ENCODE assay signal across 8 cellular contexts in genomic region chr19:46537136-46538097, GRCh38. TPM values are rescaled to one million over a fixed set of nuclear protein-coding genes. Genes with fewer than 3 reads are reported as not detected.
DNase-seq lines count a peak whose midpoint lies in the region; ATAC-seq and TF ChIP-seq lines count a peak whose summit lies in the region.

No MANE protein-coding gene starts in this region.

- H3K27me3 ChIP-seq in RWPE2 (ENCODE audit: insufficient read depth, poor library complexity, severe bottlenecking): no peaks in the 10 kb centered on the region
- peaks cover 0 to 7% (median 0%) of the 10 kb centered on the region in 9 donors for H3K27me3 ChIP-seq in heart left ventricle

- H3K36me3 ChIP-seq in RWPE2 (ENCODE audit: low read depth): no peaks in the 10 kb centered on the region
- H3K36me3 ChIP-seq in heart left ventricle: no peaks in the 10 kb centered on the region

- DNase-seq in NCI-H510A treated with DMSO at 0.1 percent for 48 hours (lab: John Stamatoyannopoulos, UW) (peak; percentile 16), NCI-H510A (lab: John Stamatoyannopoulos, UW) (no peak), RWPE2 (ENCODE audit: low spot score) (no peak), heart left ventricle (peak in 3 of 5 donors; percentile 43 to 80 (median 54)), HPDE6-E6E7 (ENCODE audit: extremely low spot score) (no peak)
- DNase-seq in activated naive CD4-positive, alpha-beta T cell treated with Interleukin-2 at 50 U/mL for 16 hours: peak; percentile 72
- peak; percentile 72 for DNase-seq in stimulated activated CD4-positive, alpha-beta T cell treated with anti-CD3 and anti-CD28 coated beads, Interleukin-12 subunit alpha, Interleukin-12 subunit beta, amount 100 ng/mL, for 4 hours

- no peak overlapping the region for H3K4me3 ChIP-seq in RWPE2 (ENCODE audit: severe bottlenecking)
- no peak overlapping the region for H3K4me3 ChIP-seq in heart left ventricle

- H3K27ac ChIP-seq in RWPE2 (ENCODE audit: poor library complexity, severe bottlenecking): no peak overlapping the region
- no peak overlapping the region for H3K27ac ChIP-seq in heart left ventricle

- intact Hi-C loops in heart left ventricle (cut with DNase I): loop anchor here in 1 of 10 donors (10.0 kb wide), 1 partner anchor 127 kb away; the partner anchor contains the start of gene DACT3

- no peaks in the 10 kb centered on the region for H3K9me3 ChIP-seq in RWPE2 (ENCODE audit: severe bottlenecking)
- no peaks in the 10 kb centered on the region for H3K9me3 ChIP-seq in heart left ventricle

- H3K4me1 ChIP-seq in RWPE2 (ENCODE audit: insufficient read depth, poor library complexity, severe bottlenecking) (no peaks in the 10 kb centered on the region), heart left ventricle (peaks cover 0 to under 1% (median 0%) of the 10 kb centered on the region in 12 donors)

- TF ChIP-seq POLR2A in heart left ventricle (IDR thresholded peaks at IDR 0.05): no peak

- TF ChIP-seq CTCF in RWPE2 (IDR thresholded peaks at IDR 0.05; ENCODE audit: poor library complexity, severe bottlenecking) (peak; percentile 76), heart left ventricle (IDR thresholded peaks at IDR 0.05) (peak; percentile 73 to 94 (median 88))

- WGBS in heart left ventricle, 4 donors: 29 to 32% (median 30%) methylated on average over 19 of the region's 19 CpGs

- peak; percentile 45; the same call in 1 of the 3 replicates for ATAC-seq in RWPE2 (ENCODE audit: low read depth)
- ATAC-seq in heart left ventricle: peak in 3 of 4 donors; percentile 63 to 78 (median 73)
- ATAC-seq in HG03097 (IDR thresholded peaks at IDR 0.05; ENCODE audit: low FRiP score, unreplicated experiment): no peak

RNA-seq across cellular contexts. Expression of gene PNMA8B, which starts 41.8 kb away (rescaled TPM):
- total RNA-seq in heart left ventricle: 1 to 10 TPM in 2 of 9 donors, under 1 TPM in 7; 0.38 to 1.1 (median 0.69) TPM
- under 1 TPM; 0.27 to 0.69 TPM for polyA plus RNA-seq in heart left ventricle

Comparison
In these comparisons a context has a peak if more than half of its experiments do, and no peak if none do; other contexts are left out.
1. DNase-seq: peak in NCI-H510A treated with DMSO at 0.1 percent for 48 hours (single experiment), activated naive CD4-positive, alpha-beta T cell treated with Interleukin-2 at 50 U/mL for 16 hours (single experiment), heart left ventricle (3 of 5) and stimulated activated CD4-positive, alpha-beta T cell treated with anti-CD3 and anti-CD28 coated beads, Interleukin-12 subunit alpha, Interleukin-12 subunit beta, amount 100 ng/mL, for 4 hours (single experiment); none in NCI-H510A (single experiment), RWPE2 (single experiment) and HPDE6-E6E7 (single experiment).